ENCODE assay signal across 1 cellular context in the genomic region with DNA sequence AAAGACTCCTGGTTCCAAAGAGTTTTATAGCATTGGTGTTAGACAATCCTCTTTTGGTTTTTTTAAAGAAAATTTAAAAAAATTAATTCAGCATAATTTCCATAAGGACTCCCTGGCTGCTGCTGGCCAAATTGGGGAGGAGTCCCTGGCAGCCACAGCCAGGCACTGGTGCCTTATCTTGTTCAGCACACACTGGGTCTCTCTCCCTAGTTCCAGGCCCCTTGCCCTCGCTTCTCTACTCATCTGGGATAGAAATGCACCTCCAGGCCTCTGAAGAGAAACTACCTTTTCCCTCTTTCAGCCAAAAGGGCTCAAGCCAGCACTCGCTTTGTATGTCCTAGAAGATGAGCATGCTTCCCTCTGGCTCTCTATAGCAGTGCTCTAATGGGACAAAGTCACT.
TF ChIP-seq lines count a peak whose summit lies in the region.

No MANE protein-coding gene starts in this region.

TF ChIP-seq in K562, 482 proteins besides CTCF, POLR2A, EP300 and RAD21 (continued from another document):
- TF ChIP-seq, protein P1, sequence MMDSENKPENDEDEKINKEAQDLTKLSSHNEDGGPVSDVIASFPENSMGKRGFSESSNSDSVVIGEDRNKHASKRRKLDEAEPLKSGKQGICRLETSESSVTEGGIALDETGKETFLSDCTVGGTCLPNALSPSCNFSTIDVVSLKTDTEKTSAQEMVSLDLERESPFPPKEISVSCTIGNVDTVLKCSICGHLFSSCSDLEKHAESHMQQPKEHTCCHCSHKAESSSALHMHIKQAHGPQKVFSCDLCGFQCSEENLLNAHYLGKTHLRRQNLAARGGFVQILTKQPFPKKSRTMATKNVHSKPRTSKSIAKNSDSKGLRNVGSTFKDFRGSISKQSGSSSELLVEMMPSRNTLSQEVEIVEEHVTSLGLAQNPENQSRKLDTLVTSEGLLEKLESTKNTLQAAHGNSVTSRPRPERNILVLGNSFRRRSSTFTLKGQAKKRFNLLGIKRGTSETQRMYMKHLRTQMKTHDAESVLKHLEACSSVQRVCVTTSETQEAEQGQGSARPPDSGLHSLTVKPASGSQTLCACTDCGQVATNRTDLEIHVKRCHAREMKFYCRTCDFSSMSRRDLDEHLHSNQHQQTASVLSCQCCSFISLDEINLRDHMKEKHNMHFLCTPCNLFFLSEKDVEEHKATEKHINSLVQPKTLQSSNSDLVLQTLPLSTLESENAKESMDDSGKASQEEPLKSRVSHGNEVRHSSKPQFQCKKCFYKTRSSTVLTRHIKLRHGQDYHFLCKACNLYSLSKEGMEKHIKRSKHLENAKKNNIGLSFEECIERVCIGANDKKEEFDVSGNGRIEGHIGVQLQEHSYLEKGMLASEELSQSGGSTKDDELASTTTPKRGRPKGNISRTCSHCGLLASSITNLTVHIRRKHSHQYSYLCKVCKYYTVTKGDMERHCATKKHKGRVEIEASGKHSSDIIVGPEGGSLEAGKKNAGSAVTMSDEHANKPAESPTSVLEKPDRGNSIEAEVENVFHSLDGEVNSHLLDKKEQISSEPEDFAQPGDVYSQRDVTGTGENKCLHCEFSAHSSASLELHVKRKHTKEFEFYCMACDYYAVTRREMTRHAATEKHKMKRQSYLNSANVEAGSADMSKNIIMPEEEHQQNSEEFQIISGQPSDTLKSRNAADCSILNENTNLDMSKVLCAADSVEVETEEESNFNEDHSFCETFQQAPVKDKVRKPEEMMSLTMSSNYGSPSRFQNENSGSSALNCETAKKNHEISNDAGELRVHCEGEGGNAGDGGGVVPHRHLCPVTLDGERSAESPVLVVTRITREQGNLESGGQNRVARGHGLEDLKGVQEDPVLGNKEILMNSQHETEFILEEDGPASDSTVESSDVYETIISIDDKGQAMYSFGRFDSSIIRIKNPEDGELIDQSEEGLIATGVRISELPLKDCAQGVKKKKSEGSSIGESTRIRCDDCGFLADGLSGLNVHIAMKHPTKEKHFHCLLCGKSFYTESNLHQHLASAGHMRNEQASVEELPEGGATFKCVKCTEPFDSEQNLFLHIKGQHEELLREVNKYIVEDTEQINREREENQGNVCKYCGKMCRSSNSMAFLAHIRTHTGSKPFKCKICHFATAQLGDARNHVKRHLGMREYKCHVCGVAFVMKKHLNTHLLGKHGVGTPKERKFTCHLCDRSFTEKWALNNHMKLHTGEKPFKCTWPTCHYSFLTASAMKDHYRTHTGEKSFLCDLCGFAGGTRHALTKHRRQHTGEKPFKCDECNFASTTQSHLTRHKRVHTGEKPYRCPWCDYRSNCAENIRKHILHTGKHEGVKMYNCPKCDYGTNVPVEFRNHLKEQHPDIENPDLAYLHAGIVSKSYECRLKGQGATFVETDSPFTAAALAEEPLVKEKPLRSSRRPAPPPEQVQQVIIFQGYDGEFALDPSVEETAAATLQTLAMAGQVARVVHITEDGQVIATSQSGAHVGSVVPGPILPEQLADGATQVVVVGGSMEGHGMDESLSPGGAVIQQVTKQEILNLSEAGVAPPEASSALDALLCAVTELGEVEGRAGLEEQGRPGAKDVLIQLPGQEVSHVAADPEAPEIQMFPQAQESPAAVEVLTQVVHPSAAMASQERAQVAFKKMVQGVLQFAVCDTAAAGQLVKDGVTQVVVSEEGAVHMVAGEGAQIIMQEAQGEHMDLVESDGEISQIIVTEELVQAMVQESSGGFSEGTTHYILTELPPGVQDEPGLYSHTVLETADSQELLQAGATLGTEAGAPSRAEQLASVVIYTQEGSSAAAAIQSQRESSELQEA (IDR thresholded peaks at IDR 0.05; ENCODE audit: low read depth) = no peak
- 0 out of 2 replicates have a peak, but pooled peaks have one; percentile 5 for TF ChIP-seq ARID2 (IDR thresholded peaks at IDR 0.05)
- TF ChIP-seq NCOA4 (IDR thresholded peaks at IDR 0.05; ENCODE audit: partially characterized antibody) = no peak
